ENCODE assay signal across 9 cellular contexts in genomic region chr17:19379306-19380075, GRCh38. TPM values are rescaled to one million over a fixed set of nuclear protein-coding genes. Genes with fewer than 3 reads are reported as not detected.
DNase-seq lines count a peak whose midpoint lies in the region; ATAC-seq and TF ChIP-seq lines count a peak whose summit lies in the region.
"Had no signal": no experiment of that assay in that cellular context is flagged by ENCODE, and none has a peak within 500 bp of the region (broad histone marks: within the 10 kb centered on the region; RNA-seq: fewer than 3 reads in every experiment).

No MANE protein-coding gene starts in this region.

- H3K27me3 ChIP-seq in AG04450 (ENCODE audit: control insufficient read depth, insufficient read depth, low read length): no peaks in the 10 kb centered on the region

- peaks cover 11 to 16% (median 11%) of the 10 kb centered on the region in 3 donors for H3K4me1 Mint-ChIP-seq in IgD-negative memory B cell
- peaks cover 17 to 25% (median 19%) of the 10 kb centered on the region in 4 donors for H3K4me1 Mint-ChIP-seq in naive thymus-derived CD8-positive, alpha-beta T cell

- ATAC-seq in naive thymus-derived CD8-positive, alpha-beta T cell: no peak

- TF ChIP-seq CTCF in AG04450 (IDR thresholded peaks at IDR 0.05; ENCODE audit: low read depth, low read length): no peak
- no peak for TF ChIP-seq CTCF in coronary artery (IDR thresholded peaks at IDR 0.05)

- CTCF ChIA-PET in AG04450 (lab: Charles Lee): interaction anchor here (2.0 kb wide), 1 partner anchor 68 kb away, joined by 7 read pairs; no protein-coding TSS in a partner anchor

- no peaks in the 10 kb centered on the region for H3K9me3 Mint-ChIP-seq in IgD-negative memory B cell
- H3K9me3 Mint-ChIP-seq in naive thymus-derived CD8-positive, alpha-beta T cell: no peaks in the 10 kb centered on the region

- peak overlapping the region in 1 of 3 donors; percentile 95 for H3K27ac Mint-ChIP-seq in IgD-negative memory B cell
- H3K27ac Mint-ChIP-seq in naive thymus-derived CD8-positive, alpha-beta T cell: peak overlapping the region in 9 of 10 donors; percentile 11 to 99 (median 79)

- H3K4me3 ChIP-seq in AG04450 (ENCODE audit: low read depth, low read length) (peak overlapping the region; percentile 83), coronary artery (peak overlapping the region; percentile 84)

- H3K9me3 ChIP-seq in AG04450 (ENCODE audit: control insufficient read depth, insufficient read depth, low read length): no peaks in the 10 kb centered on the region; the same call in 1 of the 2 replicates

- peaks cover under 1% of the 10 kb centered on the region for H3K27me3 Mint-ChIP-seq in IgD-negative memory B cell
- H3K27me3 Mint-ChIP-seq in naive thymus-derived CD8-positive, alpha-beta T cell: no peaks in the 10 kb centered on the region

- H3K4me3 Mint-ChIP-seq in IgD-negative memory B cell: peak overlapping the region; percentile 81 to 99 (median 98)
- peak overlapping the region; percentile 58 to 100 (median 99) for H3K4me3 Mint-ChIP-seq in naive thymus-derived CD8-positive, alpha-beta T cell

- peak overlapping the region; percentile 21 for H3K27ac ChIP-seq in AG04450 (ENCODE audit: low read depth, low read length)
- peak overlapping the region; percentile 95 to 98 for H3K27ac ChIP-seq in coronary artery

- DNase-seq in AG04450 (ENCODE audit: low read depth, low spot score): no peak
- peak; percentile 58 for DNase-seq in coronary artery (ENCODE audit: low spot score)
- DNase-seq in naive thymus-derived CD8-positive, alpha-beta T cell: no peak
- DNase-seq in DMS 273 treated with DMSO at 0.1 percent for 48 hours (lab: John Stamatoyannopoulos, UW): no peak
- no peak for DNase-seq in NCI-H69 (lab: John Stamatoyannopoulos, UW)
- DNase-seq in stimulated activated CD4-positive, alpha-beta T cell treated with anti-CD3 and anti-CD28 coated beads, Interleukin-1b, Interleukin-23, amount 100 ng/mL, for 48 hours: no peak
- DNase-seq in RKO (ENCODE audit: low spot score): no peak
- DNase-seq: NCI-H82 had no signal

- H3K36me3 Mint-ChIP-seq in IgD-negative memory B cell: peaks cover 4% of the 10 kb centered on the region
- H3K36me3 Mint-ChIP-seq in naive thymus-derived CD8-positive, alpha-beta T cell: peaks cover 0 to 21% (median 7%) of the 10 kb centered on the region in 3 donors

- POLR2A ChIA-PET in AG04450 (lab: Yijun Ruan, JAX): interaction anchor here (2.5 kb wide), 1 partner anchor 17 kb away, joined by 24 read pairs; the partner anchor contains the start of gene B9D1
- POLR2A ChIA-PET in naive thymus-derived CD8-positive, alpha-beta T cell (lab: Charles Lee): interaction anchor here (1.6 kb wide), 1 partner anchor 14 kb away, joined by 3 read pairs; no protein-coding TSS in a partner anchor

RNA-seq across cellular contexts. Expression of gene MAPK7, which starts 1.2 kb away (rescaled TPM):
- 6.2 and 11.0 TPM in 2 replicates for polyA plus RNA-seq in AG04450 (2011; rRNA removed)
- polyA minus RNA-seq in AG04450 (2011; rRNA and poly(A)+ RNA removed): 35.7 and 53.6 TPM in 2 replicates
- polyA plus RNA-seq in IgD-negative memory B cell: 10.8 TPM
- total RNA-seq in naive thymus-derived CD8-positive, alpha-beta T cell: 10 to 100 TPM; 21.2 to 22.2 TPM
- polyA plus RNA-seq in naive thymus-derived CD8-positive, alpha-beta T cell: 1 to 10 TPM; 2.9 to 7.7 (median 3.1) TPM

RNA-seq across cellular contexts. Expression of gene MFAP4, which starts 7.5 kb away (rescaled TPM):
- polyA plus RNA-seq in AG04450 (2011; rRNA removed) (122 and 230 TPM in 2 replicates), IgD-negative memory B cell (not detected)
- polyA minus RNA-seq in AG04450 (2011; rRNA and poly(A)+ RNA removed): 57.3 and 80.3 TPM in 2 replicates
- not detected for total RNA-seq in naive thymus-derived CD8-positive, alpha-beta T cell
- polyA plus RNA-seq in naive thymus-derived CD8-positive, alpha-beta T cell: not detected

RNA-seq across cellular contexts. Expression of gene B9D1, which starts 17.0 kb away (rescaled TPM):
- polyA plus RNA-seq in AG04450 (2011; rRNA removed): 35.2 and 45.8 TPM in 2 replicates
- polyA minus RNA-seq in AG04450 (2011; rRNA and poly(A)+ RNA removed): 29.7 and 36.6 TPM in 2 replicates
- 5.0 TPM for polyA plus RNA-seq in IgD-negative memory B cell
- total RNA-seq in naive thymus-derived CD8-positive, alpha-beta T cell: 1 to 10 TPM; 1.9 to 3.1 TPM
- 1 to 10 TPM in 1 of 3 donors, under 1 TPM in 2; 0.75 to 1.8 (median 0.91) TPM for polyA plus RNA-seq in naive thymus-derived CD8-positive, alpha-beta T cell

RNA-seq across cellular contexts. Expression of gene RNF112, which starts 31.5 kb away (rescaled TPM):
- polyA plus RNA-seq in AG04450 (2011; rRNA removed) (3.3 and 4.5 TPM in 2 replicates), IgD-negative memory B cell (not detected)
- polyA minus RNA-seq in AG04450 (2011; rRNA and poly(A)+ RNA removed): 3.1 and 5.5 TPM in 2 replicates
- total RNA-seq in naive thymus-derived CD8-positive, alpha-beta T cell: 1 to 10 TPM; 1.3 to 2.2 TPM
- polyA plus RNA-seq in naive thymus-derived CD8-positive, alpha-beta T cell: under 1 TPM in 1 of 3 donors, not detected in 2; 0.22 TPM

Comparison
In these comparisons a context has a peak if more than half of its experiments do, and no peak if none do; other contexts are left out.
1. RNA of gene MFAP4, which starts 7.5 kb away (polyA plus RNA-seq): 122 to 230 TPM in AG04450; not detected in IgD-negative memory B cell (single experiment) and not detected in naive thymus-derived CD8-positive, alpha-beta T cell; every median in the first group is over 100 times any median in the second.